Comparison of ENCODE assay signal across 25 cellular contexts in genomic region chr6:35893246-35893645, GRCh38. TPM values are rescaled to one million over a fixed set of nuclear protein-coding genes. Genes with fewer than 3 reads are reported as not detected.
DNase-seq lines count a peak whose midpoint lies in the region; ATAC-seq and TF ChIP-seq lines count a peak whose summit lies in the region.
"Had no signal": no experiment of that assay in that cellular context is flagged by ENCODE, and none has a peak within 500 bp of the region (broad histone marks: within the 10 kb centered on the region; RNA-seq: fewer than 3 reads in every experiment).

No MANE protein-coding gene starts in this region.

- no peak overlapping the region for H2BK15ac ChIP-seq in IMR-90 (ENCODE audit: low read depth, low read length)

- peak overlapping the region; percentile 84 for H3K27ac Mint-ChIP-seq in endodermal cell
- H3K27ac Mint-ChIP-seq: HFFc6, memory B cell had no signal

- H2AK9ac ChIP-seq in IMR-90 (replicated peaks; ENCODE audit: low read depth, low read length, poor library complexity), result no peak overlapping the region

- H3K79me1 ChIP-seq in IMR-90 (ENCODE audit: low read depth in 1 of 2, low read length in 2 of 2), result peaks cover 10 to 37% of the 10 kb centered on the region in 2 experiments

- H4K5ac ChIP-seq in IMR-90 (ENCODE audit: low read depth, low read length), result no peak overlapping the region

- H2BK120ac ChIP-seq in IMR-90 (ENCODE audit: low read depth, low read length), result no peak overlapping the region

- no peak overlapping the region for H3K18ac ChIP-seq in IMR-90 (ENCODE audit: low read depth, low read length)

- TF ChIP-seq RAD21 in IMR-90 (IDR thresholded peaks at IDR 0.05; ENCODE audit: low read length), result no peak

- H3K4me3 ChIP-seq in IMR-90 (ENCODE audit: insufficient read depth, low read depth, low read length), result no peak overlapping the region
- H3K4me3 ChIP-seq in endodermal cell (ENCODE audit: low read length), result no peak overlapping the region
- no peak overlapping the region for H3K4me3 ChIP-seq in neutrophil (ENCODE audit: low read depth in 1 of 2, low read length in 1 of 2)

- TF ChIP-seq CTCF in IMR-90 (conservative IDR thresholded peaks at IDR 0.05; ENCODE audit: low read depth, low read length) (no peak), endodermal cell (conservative IDR thresholded peaks at IDR 0.05) (no peak), neutrophil (IDR thresholded peaks at IDR 0.05) (no peak)

- BruUV-seq in IMR-90 (replicated peaks; lab: Mats Ljungman, UMichigan), result no TSS peak

- peaks cover 15% of the 10 kb centered on the region; the same call in 1 of the 2 replicates for H4K20me1 ChIP-seq in IMR-90 (ENCODE audit: insufficient read depth, low read length)

- no peak overlapping the region for H2AFZ ChIP-seq in IMR-90 (replicated peaks; ENCODE audit: low read length, poor library complexity)

- DNase-seq in EL, result peak; percentile 13
- peak; percentile 4 for DNase-seq in IMR-90
- no peak for DNase-seq in endodermal cell
- no peak for DNase-seq in SW 1271 (lab: John Stamatoyannopoulos, UW)
- DNase-seq in stimulated activated naive CD4-positive, alpha-beta T cell (lab: John Stamatoyannopoulos, UW), result no peak
- DNase-seq: activated CD4-positive, alpha-beta T cell treated with anti-CD3 and anti-CD28 coated beads, Interleukin-2, amount 50 U/mL, for 48 hours; activated naive CD4-positive, alpha-beta T cell; amniotic stem cell; CD4-positive, alpha-beta memory T cell; central memory CD4-positive, alpha-beta T cell; DMS53; erythroblast; foreskin keratinocyte; HFFc6; hippocampal formation; naive thymus-derived CD4-positive, alpha-beta T cell; NCI-H1930; NCI-H226; NCI-H82; PC-3; SIG-M5; WERI-Rb-1 had no signal

- 93% methylated on average over 6 of the region's 6 CpGs; no CpG with 5 or more reads in 1 of the 2 experiments for WGBS in IMR-90 (ENCODE audit: extremely low coverage in 2 of 2, insufficient read length in 1 of 2), 2 experiments
- 93 to 95% methylated on average over 6 of the region's 6 CpGs for WGBS in endodermal cell (ENCODE audit: insufficient coverage in 1 of 2, insufficient read length in 1 of 2), 2 experiments

- ATAC-seq in IMR-90 (ENCODE audit: low read depth), result no peak
- ATAC-seq in GM21515 (IDR thresholded peaks at IDR 0.05; ENCODE audit: unreplicated experiment), result no peak
- ATAC-seq: foreskin keratinocyte; naive thymus-derived CD4-positive, alpha-beta T cell; PC-3 had no signal

- CTCF ChIA-PET in IMR-90 (lab: Yijun Ruan, JAX), result no interaction called here

- dilution Hi-C loops in IMR-90 (cut with HindIII; ENCODE audit: low sequenced_read_pairs, unreplicated experiment), result no loop called here

- no peak overlapping the region for H3K56ac ChIP-seq in IMR-90 (ENCODE audit: extremely low read depth, insufficient read depth, low read length)

- no peak overlapping the region for H3K4ac ChIP-seq in IMR-90 (ENCODE audit: low read depth, low read length)

- no peak overlapping the region for H3K23ac ChIP-seq in IMR-90 (ENCODE audit: low read depth, low read length)

- H3K36me3 ChIP-seq in IMR-90 (ENCODE audit: control insufficient read depth, insufficient read depth, low read length) (peaks cover 1% of the 10 kb centered on the region; the same call in 1 of the 2 replicates), endodermal cell (ENCODE audit: control insufficient read depth, insufficient read depth, low read length) (peaks cover 40% of the 10 kb centered on the region), neutrophil (peaks cover 43% of the 10 kb centered on the region)

- H3K9me3 Mint-ChIP-seq in endodermal cell, result no peaks in the 10 kb centered on the region
- H3K9me3 Mint-ChIP-seq: CD4-positive, alpha-beta memory T cell; HFFc6; memory B cell; naive thymus-derived CD4-positive, alpha-beta T cell had no signal

- no peak overlapping the region for H3K14ac ChIP-seq in IMR-90 (replicated peaks; ENCODE audit: low read depth, low read length)

- no peak overlapping the region for H3K27ac ChIP-seq in IMR-90 (ENCODE audit: insufficient read depth, low read length)
- H3K27ac ChIP-seq in endodermal cell (ENCODE audit: low read depth, low read length), result no peak overlapping the region
- H3K27ac ChIP-seq in neutrophil, result peak overlapping the region; percentile 13
- H3K27ac ChIP-seq: foreskin keratinocyte, WERI-Rb-1 had no signal

- H3K4me1 ChIP-seq in IMR-90 (ENCODE audit: control insufficient read depth, insufficient read depth, low read length) (no peaks in the 10 kb centered on the region), endodermal cell (ENCODE audit: control insufficient read depth, insufficient read depth, low read length) (no peaks in the 10 kb centered on the region), neutrophil (ENCODE audit: control insufficient read depth in 1 of 2, insufficient read depth in 1 of 2, low read depth in 1 of 2, low read length in 1 of 2) (peaks cover 0 to 5% of the 10 kb centered on the region in 2 experiments)
- H3K4me1 ChIP-seq: foreskin keratinocyte had no signal

- no peak overlapping the region for H2BK5ac ChIP-seq in IMR-90 (ENCODE audit: low read depth, low read length, poor library complexity, severe bottlenecking)

- no peak overlapping the region for H3K4me3 Mint-ChIP-seq in endodermal cell
- H3K4me3 Mint-ChIP-seq: CD4-positive, alpha-beta memory T cell; HFFc6; memory B cell; naive thymus-derived CD4-positive, alpha-beta T cell had no signal

- H3K9me1 ChIP-seq in IMR-90 (ENCODE audit: insufficient read depth, low read length), result no peaks in the 10 kb centered on the region

- H3K4me1 Mint-ChIP-seq in endodermal cell, result peaks cover 8% of the 10 kb centered on the region

- H3K9ac ChIP-seq in IMR-90 (ENCODE audit: low read depth, low read length), result no peak overlapping the region
- H3K9ac ChIP-seq in endodermal cell (ENCODE audit: extremely low read depth, low read length, poor library complexity, severe bottlenecking), result no peak overlapping the region

- peaks cover 37% of the 10 kb centered on the region for H3K36me3 Mint-ChIP-seq in endodermal cell (ENCODE audit: low read depth)

- no peaks in the 10 kb centered on the region for H3K27me3 Mint-ChIP-seq in endodermal cell (ENCODE audit: insufficient read depth)
- H3K27me3 Mint-ChIP-seq: CD4-positive, alpha-beta memory T cell; memory B cell; naive thymus-derived CD4-positive, alpha-beta T cell had no signal

- H4K91ac ChIP-seq in IMR-90 (ENCODE audit: insufficient read depth, low read depth, low read length), result no peak overlapping the region

- intact Hi-C loops in IMR-90 (cut with micrococcal nuclease), result no loop called here

- H3K9me3 ChIP-seq in IMR-90 (ENCODE audit: control insufficient read depth, insufficient read depth, low read length) (no peaks in the 10 kb centered on the region), endodermal cell (ENCODE audit: control insufficient read depth, low read length) (no peaks in the 10 kb centered on the region), neutrophil (no peaks in the 10 kb centered on the region)

- H3K4me2 ChIP-seq in IMR-90 (ENCODE audit: low read depth, low read length), result no peak overlapping the region

- no peaks in the 10 kb centered on the region for H3K27me3 ChIP-seq in IMR-90 (ENCODE audit: control insufficient read depth, insufficient read depth, low read length)
- H3K27me3 ChIP-seq in endodermal cell (ENCODE audit: control insufficient read depth, insufficient read depth, low read length, poor library complexity, severe bottlenecking), result no peaks in the 10 kb centered on the region
- H3K27me3 ChIP-seq in neutrophil, result no peaks in the 10 kb centered on the region
- H3K27me3 ChIP-seq: foreskin keratinocyte had no signal

- POLR2A ChIA-PET in IMR-90 (lab: Charles Lee; ENCODE audit: unreplicated experiment), result no interaction called here

- in situ Hi-C loops in IMR-90 (cut with MboI; ENCODE audit: low sequenced_read_pairs), result no loop called here

- H2BK20ac ChIP-seq in IMR-90 (ENCODE audit: low read depth, low read length), result no peak overlapping the region

- TF ChIP-seq POLR2A in IMR-90 (IDR thresholded peaks at IDR 0.05; ENCODE audit: low read depth, low read length), result no peak

- no peak overlapping the region for H2AK5ac ChIP-seq in IMR-90 (ENCODE audit: low read depth, low read length)

- H4K8ac ChIP-seq in IMR-90 (ENCODE audit: low read depth in 2 of 2, low read length in 2 of 2), result no peak overlapping the region

TF ChIP-seq in IMR-90, 13 proteins besides CTCF, POLR2A, EP300 and RAD21:
- no peak for TF ChIP-seq RFX5 (IDR thresholded peaks at IDR 0.05; ENCODE audit: low read depth, low read length)

RNA-seq across cellular contexts. Expression of gene SRPK1, which starts 27.7 kb away (rescaled TPM):
- total RNA-seq in IMR-90 (2012; rRNA removed) (44.6 and 92.8 TPM in 2 replicates), endodermal cell (10 to 100 TPM; 86.2 to 98.5 TPM)
- polyA plus RNA-seq in IMR-90 (2012; rRNA removed), result 17.6 and 22.5 TPM in 2 replicates
- 4.2 and 6.1 TPM in 2 replicates for polyA plus RNA-seq in IMR-90 (2012; cell fraction: cytosol; rRNA removed)
- polyA plus RNA-seq in IMR-90 (2012; cell fraction: nucleus; rRNA removed; ENCODE audit: low replicate concordance), result 9.1 and 34.1 TPM in 2 replicates
- polyA plus RNA-seq in endodermal cell (2013, experiment 1 of 2), result 56.8 TPM
- polyA plus RNA-seq in endodermal cell (2013, experiment 2 of 2), result 54.6 TPM

Comparison
In these comparisons a context has a peak if more than half of its experiments do, and no peak if none do; other contexts are left out.
1. DNase-seq: peak in EL (single experiment) and IMR-90 (single experiment); none in endodermal cell (single experiment), SW 1271 (0 of 2) and stimulated activated naive CD4-positive, alpha-beta T cell (0 of 6).